In genomic region chr6:84897874-84898635, GRCh38 we compare ENCODE assay signal across 16 cellular contexts.
DNase-seq lines count a peak whose midpoint lies in the region; TF ChIP-seq lines count a peak whose summit lies in the region.
"Had no signal": no experiment of that assay in that cellular context is flagged by ENCODE, and none has a peak within 500 bp of the region (broad histone marks: within the 10 kb centered on the region; RNA-seq: fewer than 3 reads in every experiment).

No MANE protein-coding gene starts in this region.

- intact Hi-C loops in adrenal gland (cut with DNase I), result no loop called here
- intact Hi-C loops in esophagus muscularis mucosa (cut with DNase I), result no loop called here

- 76 to 83% (median 78%) methylated on average over 6 of the region's 6 CpGs for WGBS in adrenal gland, 4 donors
- 87% methylated on average over 6 of the region's 6 CpGs for WGBS in esophagus muscularis mucosa

- H3K27ac ChIP-seq in adrenal gland (no peak overlapping the region), esophagus muscularis mucosa (replicated peaks in 1 of 4) (no peak overlapping the region)
- H3K27ac ChIP-seq: C4-2B, left lung, tibial artery, WERI-Rb-1 had no signal

- H3K4me1 ChIP-seq in adrenal gland (replicated peaks in 1 of 2) (no peaks in the 10 kb centered on the region), esophagus muscularis mucosa (no peaks in the 10 kb centered on the region)
- H3K4me1 ChIP-seq: left lung, tibial artery had no signal

- TF ChIP-seq CTCF in choroid plexus epithelial cell (conservative IDR thresholded peaks at IDR 0.05; ENCODE audit: low read depth, low read length) (no peak), adrenal gland (IDR thresholded peaks at IDR 0.05) (no peak), esophagus muscularis mucosa (IDR thresholded peaks at IDR 0.05) (no peak)

- H3K36me3 ChIP-seq in adrenal gland (replicated peaks in 1 of 2) (no peaks in the 10 kb centered on the region), esophagus muscularis mucosa (no peaks in the 10 kb centered on the region)
- H3K36me3 ChIP-seq: left lung, tibial artery, WERI-Rb-1 had no signal

- peaks cover 0 to 4% (median 0%) of the 10 kb centered on the region in 3 donors for H3K9me3 ChIP-seq in adrenal gland (replicated peaks in 1 of 3)
- H3K9me3 ChIP-seq in esophagus muscularis mucosa, result no peaks in the 10 kb centered on the region
- H3K9me3 ChIP-seq: left lung, tibial artery had no signal

- TF ChIP-seq POLR2A in adrenal gland (IDR thresholded peaks at IDR 0.05) (no peak), esophagus muscularis mucosa (IDR thresholded peaks at IDR 0.05; ENCODE audit: low read depth) (no peak)

- H3K4me3 ChIP-seq in choroid plexus epithelial cell (ENCODE audit: low read depth, low read length), result no peak overlapping the region
- no peak overlapping the region for H3K4me3 ChIP-seq in adrenal gland
- no peak overlapping the region for H3K4me3 ChIP-seq in esophagus muscularis mucosa
- H3K4me3 ChIP-seq: left lung, tibial artery had no signal

- no peak for TF ChIP-seq EP300 in esophagus muscularis mucosa (IDR thresholded peaks at IDR 0.05)

- DNase-seq in DMS53 treated with DMSO at 0.1 percent for 48 hours (lab: John Stamatoyannopoulos, UW; ENCODE audit: unreplicated experiment) (peak; percentile 63), M059J (ENCODE audit: low read depth) (peak; percentile 14), choroid plexus epithelial cell (ENCODE audit: low read depth) (peak; percentile 91), lung microvascular endothelial cell (ENCODE audit: low read depth in 2 of 2) (peak; percentile 85 to 86), NCI-H1092 treated with DMSO at 0.1 percent for 48 hours (lab: John Stamatoyannopoulos, UW) (no peak), KG1 (lab: John Stamatoyannopoulos, UW) (no peak), adrenal gland (no peak), esophagus muscularis mucosa (ENCODE audit: extremely low spot score) (no peak)
- DNase-seq: activated CD8-positive, alpha-beta memory T cell treated with anti-CD3 and anti-CD28 coated beads, Interleukin-2, amount 10 ng/mL, durations not matched to agents 7 days and 5 days; DND-41; left lung; retina; stimulated activated CD4-positive, alpha-beta T cell treated with anti-CD3 and anti-CD28 coated beads, Interleukin-4, amount 100 ng/mL, for 1 hour; tibial artery; WERI-Rb-1 had no signal

- no peaks in the 10 kb centered on the region for H3K27me3 ChIP-seq in adrenal gland
- no peaks in the 10 kb centered on the region for H3K27me3 ChIP-seq in esophagus muscularis mucosa
- H3K27me3 ChIP-seq: left lung, tibial artery had no signal

Comparison
In these comparisons a context has a peak if more than half of its experiments do, and no peak if none do; other contexts are left out.
1. DNase-seq: peak in DMS53 treated with DMSO at 0.1 percent for 48 hours (single experiment), M059J (single experiment), choroid plexus epithelial cell (single experiment) and lung microvascular endothelial cell (2 of 2); none in NCI-H1092 treated with DMSO at 0.1 percent for 48 hours (single experiment), KG1 (single experiment), adrenal gland (0 of 7) and esophagus muscularis mucosa (single experiment).